In the genomic region with DNA sequence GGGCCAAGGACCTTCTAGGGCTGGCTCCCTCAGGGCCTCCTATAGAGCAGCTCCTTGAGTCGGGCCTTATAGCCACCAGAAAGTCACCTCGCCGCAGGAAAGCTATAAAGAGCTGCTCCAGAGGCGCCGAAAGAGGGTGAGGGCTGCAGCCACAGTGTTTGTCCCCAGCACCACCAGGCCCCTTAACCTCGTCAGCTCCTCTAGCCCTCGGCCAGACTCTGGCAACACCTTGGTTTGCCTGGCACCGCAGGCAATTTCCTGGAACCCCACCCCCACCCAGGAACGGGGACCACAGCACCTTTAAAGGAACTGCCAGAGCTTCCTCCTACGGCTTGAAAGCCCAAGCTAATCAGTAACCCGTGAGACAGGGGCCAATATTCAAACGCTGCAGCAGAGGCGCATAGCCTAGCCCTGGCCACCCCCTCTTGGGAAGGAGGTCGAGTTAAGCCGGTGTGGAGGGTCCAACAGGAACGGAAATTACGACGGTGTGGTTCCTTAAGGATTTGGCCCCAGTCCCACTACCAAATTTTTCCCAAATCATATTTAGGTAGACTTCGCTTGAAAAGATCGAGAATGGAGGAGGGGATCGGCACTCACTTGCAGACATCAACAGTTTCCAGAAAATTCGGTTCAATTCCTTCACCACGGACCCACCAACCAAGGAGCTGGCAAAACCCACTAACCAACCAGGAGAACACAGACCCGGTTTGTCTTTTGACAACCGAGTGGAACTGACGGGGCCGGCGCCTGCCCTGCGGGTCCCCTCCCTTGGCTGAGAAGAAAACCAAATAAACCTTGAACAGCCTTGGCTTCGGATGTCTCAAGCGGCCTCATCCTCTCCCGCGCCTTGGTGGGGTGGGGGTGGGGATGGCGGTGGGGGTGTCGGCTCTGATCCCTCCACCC, we compare ENCODE assay signal across 11 cellular contexts. TPM values are rescaled to one million over a fixed set of nuclear protein-coding genes. Genes with fewer than 3 reads are reported as not detected.
A peak's percentile ranks its signal among the peaks of the same experiment; 100 is the strongest.
DNase-seq lines count a peak whose midpoint lies in the region; ATAC-seq, FAIRE-seq and TF ChIP-seq lines count a peak whose summit lies in the region.
"Had no signal": no experiment of that assay in that cellular context is flagged by ENCODE, and none has a peak within 500 bp of the region (broad histone marks: within the 10 kb centered on the region; RNA-seq: fewer than 3 reads in every experiment).

No MANE protein-coding gene starts in this region.

- CTCF ChIA-PET in A549 (lab: Yijun Ruan, JAX), result interaction anchor here (0.7 to 2.6 kb wide), 19 partner anchors 8 to 571 kb away, joined by 3 to 8 read pairs (median 3); no protein-coding TSS in a partner anchor

- H3K9me3 ChIP-seq in A549 (no peaks in the 10 kb centered on the region), mesodermal cell (ENCODE audit: control insufficient read depth, low read length) (no peaks in the 10 kb centered on the region)

- 7% methylated on average over 34 of the region's 35 CpGs for whole genome bisulfite sequencing in A549 (ENCODE audit: missing lambda C conversion rate)
- WGBS in mesodermal cell (ENCODE audit: insufficient coverage in 2 of 2), 2 experiments, result 6 to 12% methylated on average over 17 to 23 of the region's 35 CpGs

- peak overlapping the region; percentile 91 for H3K4me2 ChIP-seq in A549

- ATAC-seq in A549, result peak; percentile 0 to 47; a peak in 3 of 6 replicates
- no peak for ATAC-seq in HG03175 (IDR thresholded peaks at IDR 0.05; ENCODE audit: unreplicated experiment)

- peak overlapping the region; percentile 91 to 95 for H3K27ac ChIP-seq in A549
- H3K27ac ChIP-seq in mesodermal cell (ENCODE audit: low read depth, low read length, severe bottlenecking), result peak overlapping the region; percentile 91

- peak; percentile 39 for TF ChIP-seq POLR2A in A549 (IDR thresholded peaks at IDR 0.05; ENCODE audit: low read length)

- H3K4me1 ChIP-seq in A549 (peaks cover 33% of the 10 kb centered on the region), mesodermal cell (ENCODE audit: control insufficient read depth, insufficient read depth, low read length, poor library complexity, severe bottlenecking) (peaks cover 12% of the 10 kb centered on the region)

- TF ChIP-seq EP300 in A549 (IDR thresholded peaks at IDR 0.05), result no peak

- no peak overlapping the region for H3K27ac Mint-ChIP-seq in HFFc6
- H3K27ac Mint-ChIP-seq: activated CD4-positive, alpha-beta T cell treated with anti-CD3 and anti-CD28 coated beads, Interleukin-2, amount 10 ng/mL, durations not matched to agents 24 days and 14 days had no signal

- in situ Hi-C loops in astrocyte of the spinal cord (cut with HindIII; ENCODE audit: low sequenced_read_pairs), result no loop called here

- no peaks in the 10 kb centered on the region for H3K9me3 Mint-ChIP-seq in HFFc6
- H3K9me3 Mint-ChIP-seq: activated CD4-positive, alpha-beta T cell treated with anti-CD3 and anti-CD28 coated beads, Interleukin-2, amount 10 ng/mL, durations not matched to agents 24 days and 14 days had no signal

- no peak for FAIRE-seq in A549 (lab: Jason Lieb, UNC)

- peak; percentile 54 to 58 for DNase-seq in A549 (ENCODE audit: low read depth in 1 of 2, low spot score in 1 of 2)
- peak; percentile 74 for DNase-seq in HT-29 (ENCODE audit: low spot score)
- no peak for DNase-seq in astrocyte of the spinal cord (ENCODE audit: low read depth, low spot score)
- DNase-seq in NCI-H1417 (lab: John Stamatoyannopoulos, UW), result no peak
- DNase-seq in HFFc6, result no peak
- DNase-seq in SKM-1 treated with dmso at 0.1 percent for 144 hours (lab: John Stamatoyannopoulos, UW; ENCODE audit: unreplicated experiment), result no peak

- TF ChIP-seq CTCF in A549 (IDR thresholded peaks at IDR 0.05) (no peak), astrocyte of the spinal cord (IDR thresholded peaks at IDR 0.05; ENCODE audit: low read depth, low read length) (no peak), HFFc6 (IDR thresholded peaks at IDR 0.05) (no peak)

- peaks cover 10% of the 10 kb centered on the region; the same call in 1 of the 2 replicates for H3K4me1 Mint-ChIP-seq in HFFc6 (ENCODE audit: low read depth)

- TF ChIP-seq RAD21 in A549 (conservative IDR thresholded peaks at IDR 0.05 in 1 of 2, IDR thresholded peaks at IDR 0.05 in 1 of 2), result no peak

- H3K36me3 Mint-ChIP-seq in HFFc6 (ENCODE audit: low read depth), result no peaks in the 10 kb centered on the region
- H3K36me3 Mint-ChIP-seq: naive B cell had no signal

- H3K4me3 ChIP-seq in A549, result peak overlapping the region; percentile 59
- peak overlapping the region; percentile 57 for H3K4me3 ChIP-seq in astrocyte of the spinal cord (ENCODE audit: low read depth, low read length)
- peak overlapping the region; percentile 33 for H3K4me3 ChIP-seq in mesodermal cell (ENCODE audit: extremely low read depth, insufficient read depth, low read length, poor library complexity, severe bottlenecking)

- no peaks in the 10 kb centered on the region for H3K36me3 ChIP-seq in mesodermal cell (ENCODE audit: control insufficient read depth, insufficient read depth, low read length)

- H3K4me3 Mint-ChIP-seq in HFFc6, result no peak overlapping the region

- POLR2A ChIA-PET in A549 (lab: Yijun Ruan, JAX), result no interaction called here

- H3K27me3 Mint-ChIP-seq in HFFc6 (ENCODE audit: insufficient read depth), result peaks cover 94% of the 10 kb centered on the region

TF ChIP-seq in A549, 52 proteins besides CTCF, POLR2A, EP300 and RAD21 (continues in another document):
- TF ChIP-seq CHD2 (IDR thresholded peaks at IDR 0.05; ENCODE audit: low read length, partially characterized antibody), result no peak
- no peak for TF ChIP-seq SREBF2 (IDR thresholded peaks at IDR 0.05)

RNA-seq across cellular contexts. Expression of a gene that starts 3.0 kb away (rescaled TPM):
- polyA plus RNA-seq in A549 (2011; rRNA removed), result 9.4 and 10.2 TPM in 2 replicates
- 8.7 and 9.0 TPM in 2 replicates for polyA plus RNA-seq in A549 (2012; cell fraction: cytosol; rRNA removed)
- polyA plus RNA-seq in A549 (2012; cell fraction: nucleus; rRNA removed), result 48.0 and 49.7 TPM in 2 replicates
- 12.3 to 14.9 TPM (median 14.7 TPM) in 3 replicates for polyA plus RNA-seq in A549 (2017; fragmentation: RNase III; extraction: RNeasy Plus Mini Kit Qiagen cat#74134 plus additional on column Dnase treatment)
- 4.4 and 4.9 TPM in 2 replicates for polyA minus RNA-seq in A549 (2011; rRNA and poly(A)+ RNA removed)
- total RNA-seq in HT-29 (2014; rRNA removed; shearing (Covaris generic)), result 160 and 174 TPM in 2 replicates
- polyA plus RNA-seq in mesodermal cell (2013, experiment 1 of 2), result 38.9 TPM
- polyA plus RNA-seq in mesodermal cell (2013, experiment 2 of 2), result 49.8 TPM
- not detected for total RNA-seq in HFFc6 (2021; fragmentation: NEBNext Ultra II Directional; extraction: Animal tissue kit (Norgen Biotek cat#: 25700))
- total RNA-seq: chondrocyte had no signal

RNA-seq across cellular contexts. Expression of a gene that starts 8.2 kb away (rescaled TPM):
- polyA plus RNA-seq in A549 (2011; rRNA removed) (2.5 and 2.7 TPM in 2 replicates), A549 (2017; fragmentation: RNase III; extraction: RNeasy Plus Mini Kit Qiagen cat#74134 plus additional on column Dnase treatment) (2.1 to 3.0 TPM (median 2.4 TPM) in 3 replicates)
- polyA plus RNA-seq in A549 (2012; cell fraction: cytosol; rRNA removed), result 1.9 and 2.5 TPM in 2 replicates
- 21.9 and 24.5 TPM in 2 replicates for polyA plus RNA-seq in A549 (2012; cell fraction: nucleus; rRNA removed)
- polyA minus RNA-seq in A549 (2011; rRNA and poly(A)+ RNA removed), result 0.39 and 0.74 TPM in 2 replicates
- 7.5 and 8.2 TPM in 2 replicates for total RNA-seq in HT-29 (2014; rRNA removed; shearing (Covaris generic))
- polyA plus RNA-seq in mesodermal cell (2013, experiment 1 of 2), result 13.7 TPM
- polyA plus RNA-seq in mesodermal cell (2013, experiment 2 of 2), result 15.0 TPM
- total RNA-seq in HFFc6 (2021; fragmentation: NEBNext Ultra II Directional; extraction: Animal tissue kit (Norgen Biotek cat#: 25700)), result not detected
- total RNA-seq: activated CD4-positive, alpha-beta T cell treated with anti-CD3 and anti-CD28 coated beads, Interleukin-2, amount 10 ng/mL, durations not matched to agents 24 days and 14 days; chondrocyte had no signal

RNA-seq across cellular contexts. Expression of a gene that starts 9.0 kb away (rescaled TPM):
- polyA plus RNA-seq in A549 (2011; rRNA removed), result 15.4 and 22.3 TPM in 2 replicates
- 16.9 TPM in 2 replicates for polyA plus RNA-seq in A549 (2012; cell fraction: cytosol; rRNA removed)
- 9.0 and 12.5 TPM in 2 replicates for polyA plus RNA-seq in A549 (2012; cell fraction: nucleus; rRNA removed)
- polyA plus RNA-seq in A549 (2017; fragmentation: RNase III; extraction: RNeasy Plus Mini Kit Qiagen cat#74134 plus additional on column Dnase treatment), result 27.4 to 32.3 TPM (median 27.4 TPM) in 3 replicates
- polyA minus RNA-seq in A549 (2011; rRNA and poly(A)+ RNA removed), result 6.5 and 6.6 TPM in 2 replicates
- total RNA-seq in HT-29 (2014; rRNA removed; shearing (Covaris generic)), result 37.3 and 39.7 TPM in 2 replicates
- 10.4 TPM for polyA plus RNA-seq in mesodermal cell (2013, experiment 1 of 2)
- 19.8 TPM for polyA plus RNA-seq in mesodermal cell (2013, experiment 2 of 2)
- total RNA-seq in HFFc6 (2021; fragmentation: NEBNext Ultra II Directional; extraction: Animal tissue kit (Norgen Biotek cat#: 25700)), result not detected
- total RNA-seq: chondrocyte had no signal

RNA-seq across cellular contexts. Expression of a gene that starts 11.7 kb away (rescaled TPM):
- polyA plus RNA-seq in A549 (2011; rRNA removed) (11.6 and 17.0 TPM in 2 replicates), A549 (2017; fragmentation: RNase III; extraction: RNeasy Plus Mini Kit Qiagen cat#74134 plus additional on column Dnase treatment) (7.0 to 10.2 TPM (median 8.6 TPM) in 3 replicates)
- polyA plus RNA-seq in A549 (2012; cell fraction: cytosol; rRNA removed), result 9.3 and 12.8 TPM in 2 replicates
- polyA plus RNA-seq in A549 (2012; cell fraction: nucleus; rRNA removed), result 38.5 and 48.1 TPM in 2 replicates
- 4.0 and 5.5 TPM in 2 replicates for polyA minus RNA-seq in A549 (2011; rRNA and poly(A)+ RNA removed)
- total RNA-seq in HT-29 (2014; rRNA removed; shearing (Covaris generic)), result 99.5 and 126 TPM in 2 replicates
- 28.7 TPM for polyA plus RNA-seq in mesodermal cell (2013, experiment 1 of 2)
- polyA plus RNA-seq in mesodermal cell (2013, experiment 2 of 2), result 27.8 TPM
- not detected for total RNA-seq in HFFc6 (2021; fragmentation: NEBNext Ultra II Directional; extraction: Animal tissue kit (Norgen Biotek cat#: 25700))

RNA-seq across cellular contexts. Expression of a gene that starts 13.3 kb away (rescaled TPM):
- polyA plus RNA-seq in A549 (2011; rRNA removed), result 8.9 and 11.1 TPM in 2 replicates
- polyA plus RNA-seq in A549 (2012; cell fraction: cytosol; rRNA removed), result 12.3 and 15.2 TPM in 2 replicates
- 12.8 and 13.1 TPM in 2 replicates for polyA plus RNA-seq in A549 (2012; cell fraction: nucleus; rRNA removed)
- polyA plus RNA-seq in A549 (2017; fragmentation: RNase III; extraction: RNeasy Plus Mini Kit Qiagen cat#74134 plus additional on column Dnase treatment), result 4.6 to 5.8 TPM (median 4.7 TPM) in 3 replicates
- 4.1 and 5.1 TPM in 2 replicates for polyA minus RNA-seq in A549 (2011; rRNA and poly(A)+ RNA removed)
- 51.0 and 52.7 TPM in 2 replicates for total RNA-seq in HT-29 (2014; rRNA removed; shearing (Covaris generic))
- 30.0 TPM for polyA plus RNA-seq in mesodermal cell (2013, experiment 1 of 2)
- 41.5 TPM for polyA plus RNA-seq in mesodermal cell (2013, experiment 2 of 2)
- total RNA-seq in HFFc6 (2021; fragmentation: NEBNext Ultra II Directional; extraction: Animal tissue kit (Norgen Biotek cat#: 25700)), result not detected
- total RNA-seq: activated CD4-positive, alpha-beta T cell treated with anti-CD3 and anti-CD28 coated beads, Interleukin-2, amount 10 ng/mL, durations not matched to agents 24 days and 14 days; chondrocyte had no signal

Comparison
In these comparisons a context has a peak if more than half of its experiments do, and no peak if none do; other contexts are left out.
1. DNase-seq: peak in A549 (2 of 2) and HT-29 (single experiment); none in astrocyte of the spinal cord (single experiment), NCI-H1417 (0 of 3), HFFc6 (single experiment) and SKM-1 treated with dmso at 0.1 percent for 144 hours (single experiment).
2. RNA of a gene that starts 3.0 kb away (total RNA-seq): 160 to 174 TPM in HT-29; not detected in HFFc6; every median in the first group is over 100 times any median in the second.
3. RNA of a gene that starts 9.0 kb away (total RNA-seq): 37.3 to 39.7 TPM in HT-29; not detected in HFFc6; every median in the first group is over 10 times any median in the second.
4. Peak in every context shown above with its lines, with median percentiles within 50 percentile points of each other: H3K4me3 ChIP-seq.